1 cellular context compared by ENCODE assay signal in genomic region chr11:69339916-69340565, GRCh38.
TF ChIP-seq lines count a peak whose summit lies in the region.

No MANE protein-coding gene starts in this region.

TF ChIP-seq in IMR-90, 13 proteins besides CTCF, POLR2A, EP300 and RAD21:
- TF ChIP-seq MAFK (IDR thresholded peaks at IDR 0.05; ENCODE audit: low read depth, low read length) (no peak), NFE2L2 (IDR thresholded peaks at IDR 0.05; ENCODE audit: low read depth, low read length) (no peak), ELK1 (IDR thresholded peaks at IDR 0.05; ENCODE audit: borderline replicate concordance, low read depth, low read length) (no peak), MXI1 (IDR thresholded peaks at IDR 0.05; ENCODE audit: borderline replicate concordance, low read depth, low read length) (no peak), SMC3 (IDR thresholded peaks at IDR 0.05; ENCODE audit: low read depth, low read length) (no peak), CEBPB (IDR thresholded peaks at IDR 0.05; ENCODE audit: low read depth, low read length) (no peak), USF2 (IDR thresholded peaks at IDR 0.05; ENCODE audit: low read depth, low read length) (no peak), RFX5 (IDR thresholded peaks at IDR 0.05; ENCODE audit: low read depth, low read length) (no peak), CHD1 (IDR thresholded peaks at IDR 0.05; ENCODE audit: low read depth, low read length) (no peak), BHLHE40 (IDR thresholded peaks at IDR 0.05; ENCODE audit: low read depth, low read length) (no peak), RCOR1 (IDR thresholded peaks at IDR 0.05; ENCODE audit: insufficient replicate concordance, low read length) (no peak), FOS (IDR thresholded peaks at IDR 0.05; ENCODE audit: low read depth, low read length) (no peak), MAZ (IDR thresholded peaks at IDR 0.05; ENCODE audit: borderline replicate concordance, low read depth, low read length) (no peak)
TF ChIP-seq in IMR-90: peak in this region for 0.
